19 cellular contexts compared by ENCODE assay signal in the genomic region with DNA sequence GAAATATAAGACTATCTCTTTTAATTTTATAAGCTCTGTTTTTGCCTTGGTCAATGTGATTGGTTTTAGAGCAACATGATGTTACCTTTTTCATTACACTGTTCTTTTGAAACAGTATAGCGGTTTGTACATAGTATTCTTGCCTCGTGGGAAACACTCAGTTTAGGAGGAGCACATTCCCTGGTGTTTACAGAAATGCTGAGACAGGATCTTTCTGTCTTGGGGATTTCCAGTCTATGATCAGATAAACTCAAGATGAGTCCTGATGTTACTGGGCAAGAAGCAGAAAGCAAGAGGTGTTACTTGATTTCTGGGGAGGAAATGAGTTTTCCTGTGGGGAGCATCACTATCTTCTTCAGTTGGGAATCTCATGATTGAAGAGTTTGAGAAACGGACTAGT. TPM values are rescaled to one million over a fixed set of nuclear protein-coding genes. Genes with fewer than 3 reads are reported as not detected.
"Had no signal": no experiment of that assay in that cellular context is flagged by ENCODE, and none has a peak within 500 bp of the region (broad histone marks: within the 10 kb centered on the region; RNA-seq: fewer than 3 reads in every experiment).

No MANE protein-coding gene starts in this region.

- H3K36me3 ChIP-seq: brain microvascular endothelial cell, esophagus muscularis mucosa, right atrium auricular region had no signal

- H3K9me3 Mint-ChIP-seq: activated CD4-positive, alpha-beta T cell treated with anti-CD3 and anti-CD28 coated beads, Interleukin-2, amount 10 ng/mL, durations not matched to agents 7 days and 5 days; activated naive CD4-positive, alpha-beta T cell treated with anti-CD3 and anti-CD28 coated beads for 36 hours; activated T-cell treated with anti-CD3 and anti-CD28 coated beads, Interleukin-2, amount 50 U/mL, for 4 hours; dendritic cell treated with granulocyte-macrophage colony-stimulating factor and Interleukin-4, amounts not matched to agents 40 ng/mL and 50 ng/mL, for 4 days; T-cell had no signal

- DNase-seq: activated CD4-positive, alpha-beta T cell treated with anti-CD3 and anti-CD28 coated beads, Interleukin-2, amount 10 ng/mL, durations not matched to agents 7 days and 5 days; activated CD4-positive, CD25-positive, alpha-beta regulatory T cell; activated CD8-positive, alpha-beta memory T cell treated with anti-CD3 and anti-CD28 coated beads, Interleukin-2, amount 50 U/mL, for 4 hours; activated naive CD4-positive, alpha-beta T cell treated with anti-CD3 and anti-CD28 coated beads for 36 hours; activated T-cell treated with anti-CD3 and anti-CD28 coated beads, Interleukin-2, amount 50 U/mL, for 4 hours; anterior cingulate cortex; brain microvascular endothelial cell; effector CD8-positive, alpha-beta T cell; midbrain; stimulated activated CD4-positive, alpha-beta T cell treated with anti-CD3 and anti-CD28 coated beads, Interleukin-2, amount 100 ng/mL, for 24 hours; stimulated activated naive CD8-positive, alpha-beta T cell treated with anti-CD3 and anti-CD28 coated beads, Interleukin-15, Interleukin-2, amounts not matched to agents 100 U/mL and 50 U/mL, for 24 hours; substantia nigra; T-cell; trophoblast cell had no signal

- H3K27me3 ChIP-seq: right atrium auricular region had no signal

- H3K4me3 ChIP-seq: esophagus muscularis mucosa, lung, right atrium auricular region had no signal

- H3K27ac Mint-ChIP-seq: activated CD4-positive, alpha-beta T cell treated with anti-CD3 and anti-CD28 coated beads, Interleukin-2, amount 10 ng/mL, durations not matched to agents 7 days and 5 days; activated naive CD4-positive, alpha-beta T cell treated with anti-CD3 and anti-CD28 coated beads for 36 hours; dendritic cell treated with granulocyte-macrophage colony-stimulating factor and Interleukin-4, amounts not matched to agents 40 ng/mL and 50 ng/mL, for 4 days; T-cell had no signal

- H3K9me3 ChIP-seq: esophagus muscularis mucosa, right atrium auricular region had no signal

- H3K27ac ChIP-seq: brain microvascular endothelial cell, esophagus muscularis mucosa, right atrium auricular region had no signal

- H3K36me3 Mint-ChIP-seq: T-cell had no signal

- H3K4me3 Mint-ChIP-seq: activated CD4-positive, alpha-beta T cell treated with anti-CD3 and anti-CD28 coated beads, Interleukin-2, amount 10 ng/mL, durations not matched to agents 7 days and 5 days; activated naive CD4-positive, alpha-beta T cell treated with anti-CD3 and anti-CD28 coated beads for 36 hours; activated T-cell treated with anti-CD3 and anti-CD28 coated beads, Interleukin-2, amount 50 U/mL, for 4 hours; dendritic cell treated with granulocyte-macrophage colony-stimulating factor and Interleukin-4, amounts not matched to agents 40 ng/mL and 50 ng/mL, for 4 days; T-cell had no signal

- ATAC-seq: activated T-cell treated with anti-CD3 and anti-CD28 coated beads, Interleukin-2, amount 50 U/mL, for 4 hours; stimulated activated naive CD8-positive, alpha-beta T cell treated with anti-CD3 and anti-CD28 coated beads, Interleukin-15, Interleukin-2, amounts not matched to agents 100 U/mL and 50 U/mL, for 24 hours; T-cell had no signal

RNA-seq across cellular contexts. Expression of gene TMEM266, which starts 2.5 kb away (rescaled TPM):
- total RNA-seq: activated CD4-positive, alpha-beta T cell treated with anti-CD3 and anti-CD28 coated beads, Interleukin-2, amount 10 ng/mL, durations not matched to agents 7 days and 5 days; activated naive CD4-positive, alpha-beta T cell treated with anti-CD3 and anti-CD28 coated beads for 36 hours had no signal

RNA-seq across cellular contexts. Expression of gene NRG4, which starts 50.1 kb away (rescaled TPM):
- total RNA-seq: activated CD4-positive, alpha-beta T cell treated with anti-CD3 and anti-CD28 coated beads, Interleukin-2, amount 10 ng/mL, durations not matched to agents 7 days and 5 days; activated naive CD4-positive, alpha-beta T cell treated with anti-CD3 and anti-CD28 coated beads for 36 hours; esophagus muscularis mucosa; posterior vena cava had no signal
